Comparison of ENCODE assay signal across 16 cellular contexts in genomic region chr10:31001740-31002139, GRCh38.
"Had no signal": no experiment of that assay in that cellular context is flagged by ENCODE, and none has a peak within 500 bp of the region (broad histone marks: within the 10 kb centered on the region; RNA-seq: fewer than 3 reads in every experiment).

No MANE protein-coding gene starts in this region.

- H3K4me3 Mint-ChIP-seq: activated CD8-positive, alpha-beta memory T cell treated with anti-CD3 and anti-CD28 coated beads, Interleukin-2, amount 10 ng/mL, durations not matched to agents 7 days and 5 days; natural killer cell treated with Interleukin-12 subunit alpha and Interleukin-12 subunit beta and Interleukin-15 and Interleukin-18, amount 100 ng/mL, for 72 hours; stimulated activated naive B cell treated with anti-CD40 and anti-IgM and Interleukin-4, amounts not matched to agents 10 μg/mL and 1 μg/mL and 100 μg/mL, for 72 hours had no signal

- H3K27me3 ChIP-seq: colonic mucosa, foreskin keratinocyte, tibial nerve, vagina had no signal

- H3K4me3 ChIP-seq: colonic mucosa, tibial nerve, vagina had no signal

- H3K27ac Mint-ChIP-seq: activated CD8-positive, alpha-beta memory T cell treated with anti-CD3 and anti-CD28 coated beads, Interleukin-2, amount 10 ng/mL, durations not matched to agents 7 days and 5 days; stimulated activated naive B cell treated with anti-CD40 and anti-IgM and Interleukin-4, amounts not matched to agents 10 μg/mL and 1 μg/mL and 100 μg/mL, for 72 hours had no signal

- ATAC-seq: activated CD4-positive, CD25-positive, alpha-beta regulatory T cell treated with anti-CD3 and anti-CD28 coated beads, Interleukin-2, amount 50 U/mL, for 24 hours; activated CD8-positive, alpha-beta memory T cell treated with anti-CD3 and anti-CD28 coated beads, Interleukin-2, amount 10 ng/mL, durations not matched to agents 7 days and 5 days; foreskin keratinocyte; natural killer cell treated with Interleukin-12 subunit alpha and Interleukin-12 subunit beta and Interleukin-15 and Interleukin-18, amount 100 ng/mL, for 72 hours; stimulated activated naive B cell treated with anti-CD40 and anti-IgM and Interleukin-4, amounts not matched to agents 10 μg/mL and 1 μg/mL and 100 μg/mL, for 72 hours had no signal

- H3K27ac ChIP-seq: colonic mucosa, foreskin keratinocyte, tibial nerve, vagina had no signal

- H3K36me3 ChIP-seq: colonic mucosa, tibial nerve, vagina had no signal

- H3K9me3 ChIP-seq: colonic mucosa, tibial nerve, vagina had no signal

- DNase-seq: activated CD8-positive, alpha-beta memory T cell treated with anti-CD3 and anti-CD28 coated beads, Interleukin-2, amount 10 ng/mL, durations not matched to agents 7 days and 5 days; activated naive CD4-positive, alpha-beta T cell treated with anti-CD3 and anti-CD28 coated beads, Interleukin-2, amount 50 U/mL, for 16 hours; activated T-cell treated with anti-CD3 and anti-CD28 coated beads, Interleukin-2, amount 50 U/mL, for 1 hour; colonic mucosa; effector CD4-positive, alpha-beta T cell; foreskin keratinocyte; kidney glomerular epithelial cell; mesendoderm; posterior cingulate gyrus; stimulated activated CD4-positive, alpha-beta T cell treated with anti-CD3 and anti-CD28 coated beads, Interleukin-2, amount 100 ng/mL, for 48 hours; stimulated activated naive B cell treated with anti-CD40 and anti-IgM and Interleukin-4, amounts not matched to agents 10 μg/mL and 1 μg/mL and 100 μg/mL, for 72 hours; substantia nigra had no signal

- H3K27me3 Mint-ChIP-seq: activated CD8-positive, alpha-beta memory T cell treated with anti-CD3 and anti-CD28 coated beads, Interleukin-2, amount 10 ng/mL, durations not matched to agents 7 days and 5 days; natural killer cell treated with Interleukin-12 subunit alpha and Interleukin-12 subunit beta and Interleukin-15 and Interleukin-18, amount 100 ng/mL, for 72 hours; stimulated activated naive B cell treated with anti-CD40 and anti-IgM and Interleukin-4, amounts not matched to agents 10 μg/mL and 1 μg/mL and 100 μg/mL, for 72 hours had no signal
